Comparison of ENCODE assay signal across 8 cellular contexts in the genomic region with DNA sequence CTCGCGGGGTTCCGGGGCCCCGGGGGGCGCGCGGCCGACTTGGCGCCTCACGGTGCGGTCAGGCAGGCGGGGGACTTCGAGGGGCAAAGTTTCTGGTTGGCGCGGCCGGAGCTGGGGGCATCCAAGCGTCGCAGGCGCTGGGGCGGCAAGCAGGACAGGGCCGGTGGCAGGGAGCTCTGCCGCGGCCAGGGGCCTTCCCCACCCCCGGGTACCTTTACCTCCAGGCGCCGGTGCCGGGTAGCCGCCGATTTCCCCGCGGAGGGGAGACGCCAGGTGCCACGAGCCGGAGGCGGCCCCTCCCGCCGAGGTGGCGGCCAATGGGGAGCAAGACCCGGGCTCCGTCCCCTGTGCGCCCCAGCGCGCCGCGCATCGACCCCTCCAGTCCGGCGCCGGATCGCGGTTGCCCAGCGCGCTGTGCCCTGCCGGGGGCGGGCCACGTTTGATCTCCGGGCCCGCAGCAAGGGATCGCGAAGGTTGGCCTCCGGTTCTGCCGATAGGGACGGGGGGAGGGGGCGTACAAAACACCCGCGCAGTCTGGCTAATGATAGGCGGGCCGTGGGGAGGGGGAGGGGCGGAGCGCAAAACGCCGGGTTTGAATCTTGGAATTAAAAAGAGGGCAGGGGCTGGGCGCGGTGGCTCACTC. TPM values are rescaled to one million over a fixed set of nuclear protein-coding genes. Genes with fewer than 3 reads are reported as not detected.
DNase-seq lines count a peak whose midpoint lies in the region; ATAC-seq and TF ChIP-seq lines count a peak whose summit lies in the region.

A gene with protein sequence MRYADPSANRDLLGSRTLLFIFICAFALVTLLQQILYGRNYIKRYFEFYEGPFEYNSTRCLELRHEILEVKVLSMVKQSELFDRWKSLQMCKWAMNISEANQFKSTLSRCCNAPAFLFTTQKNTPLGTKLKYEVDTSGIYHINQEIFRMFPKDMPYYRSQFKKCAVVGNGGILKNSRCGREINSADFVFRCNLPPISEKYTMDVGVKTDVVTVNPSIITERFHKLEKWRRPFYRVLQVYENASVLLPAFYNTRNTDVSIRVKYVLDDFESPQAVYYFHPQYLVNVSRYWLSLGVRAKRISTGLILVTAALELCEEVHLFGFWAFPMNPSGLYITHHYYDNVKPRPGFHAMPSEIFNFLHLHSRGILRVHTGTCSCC (minus strand): TSS at position 495 of the 643 bp plus-strand sequence. CDS start 545 bp downstream, outside the sequence.

- H3K27ac ChIP-seq in SK-N-MC, result no peak within 1 kb of the TSS
- no peak within 1 kb of the TSS for H3K27ac ChIP-seq in foreskin keratinocyte
- no peak within 1 kb of the TSS for H3K27ac ChIP-seq in smooth muscle cell (ENCODE audit: low read depth)

- H3K36me3 ChIP-seq in SK-N-MC (ENCODE audit: insufficient read depth, low read length) (no peaks in the 10 kb centered on the region), smooth muscle cell (ENCODE audit: low read depth) (no peaks in the 10 kb centered on the region)

- H3K9ac ChIP-seq in SK-N-MC (ENCODE audit: insufficient read length) (no peak within 1 kb of the TSS), smooth muscle cell (ENCODE audit: low read depth) (no peak within 1 kb of the TSS)

- H3K9me3 ChIP-seq in SK-N-MC (ENCODE audit: low read depth, low read length), result no peaks in the 10 kb centered on the region
- H3K9me3 ChIP-seq in smooth muscle cell (replicated peaks; ENCODE audit: low read depth), result no peaks in the 10 kb centered on the region

- H3K27me3 ChIP-seq in foreskin keratinocyte, result peaks cover 90% of the 10 kb centered on the region
- H3K27me3 ChIP-seq in smooth muscle cell (ENCODE audit: low read depth), result peaks cover 96% of the 10 kb centered on the region

- H3K4me2 ChIP-seq in smooth muscle cell, result peak within 1 kb of the TSS; percentile 84

- TF ChIP-seq CTCF in foreskin keratinocyte (conservative IDR thresholded peaks at IDR 0.05) (no peak), smooth muscle cell (IDR thresholded peaks at IDR 0.05; ENCODE audit: borderline replicate concordance, insufficient read depth, poor library complexity, severe bottlenecking) (no peak)

- peak; percentile 5 for ATAC-seq in foreskin keratinocyte

- no peaks in the 10 kb centered on the region for H4K20me1 ChIP-seq in smooth muscle cell (ENCODE audit: low read depth)

- H3K4me1 ChIP-seq in foreskin keratinocyte, result no peaks in the 10 kb centered on the region
- peaks cover 8% of the 10 kb centered on the region for H3K4me1 ChIP-seq in smooth muscle cell (ENCODE audit: low read depth)

- peak within 1 kb of the TSS; percentile 71 for H3K4me3 ChIP-seq in SK-N-MC
- peak within 1 kb of the TSS; percentile 42 for H3K4me3 ChIP-seq in smooth muscle cell

- no peak within 1 kb of the TSS for H2AFZ ChIP-seq in smooth muscle cell (ENCODE audit: low read depth)

- H3K79me2 ChIP-seq in smooth muscle cell (ENCODE audit: low read depth), result no peaks in the 10 kb centered on the region

- no peaks in the 10 kb centered on the region for H3F3A ChIP-seq in smooth muscle cell (ENCODE audit: low read depth)

- DNase-seq in stimulated activated CD4-positive, alpha-beta T cell treated with anti-CD3 and anti-CD28 coated beads, Interleukin-15, amount 100 ng/mL, for 24 hours, result peak; percentile 25
- DNase-seq in stimulated activated CD4-positive, alpha-beta T cell treated with anti-CD3 and anti-CD28 coated beads, Interleukin-4, amount 100 ng/mL, for 1 hour, result no peak
- DNase-seq in SK-N-MC (ENCODE audit: low read depth, low spot score) (no peak), foreskin keratinocyte (no peak), smooth muscle cell (lab: John Stamatoyannopoulos, UW; ENCODE audit: unreplicated experiment) (no peak), GF-D8 (lab: John Stamatoyannopoulos, UW) (no peak), kidney glomerular epithelial cell (lab: John Stamatoyannopoulos, UW) (no peak), 8988T (no peak)

- WGBS in smooth muscle cell (ENCODE audit: low lambda C conversion rate), result 2% methylated on average over 50 of the region's 74 CpGs

RNA-seq across cellular contexts. Expression of the gene that starts here (rescaled TPM):
- total RNA-seq in foreskin keratinocyte, result not detected in 2 replicates
- not detected in 2 replicates for polyA plus RNA-seq in foreskin keratinocyte
- total RNA-seq in smooth muscle cell, result under 0.01 and 0.22 TPM in 2 replicates
- 1.2 TPM in 1 of 2 replicates, not detected in the other for polyA plus RNA-seq in smooth muscle cell

Comparison
In these comparisons a context has a peak if more than half of its experiments do, and no peak if none do; other contexts are left out.
1. Peak in ATAC-seq in foreskin keratinocyte; RNA of the gene not detected or under 1 TPM.